Comparison of ENCODE assay signal across 10 cellular contexts in the genomic region with DNA sequence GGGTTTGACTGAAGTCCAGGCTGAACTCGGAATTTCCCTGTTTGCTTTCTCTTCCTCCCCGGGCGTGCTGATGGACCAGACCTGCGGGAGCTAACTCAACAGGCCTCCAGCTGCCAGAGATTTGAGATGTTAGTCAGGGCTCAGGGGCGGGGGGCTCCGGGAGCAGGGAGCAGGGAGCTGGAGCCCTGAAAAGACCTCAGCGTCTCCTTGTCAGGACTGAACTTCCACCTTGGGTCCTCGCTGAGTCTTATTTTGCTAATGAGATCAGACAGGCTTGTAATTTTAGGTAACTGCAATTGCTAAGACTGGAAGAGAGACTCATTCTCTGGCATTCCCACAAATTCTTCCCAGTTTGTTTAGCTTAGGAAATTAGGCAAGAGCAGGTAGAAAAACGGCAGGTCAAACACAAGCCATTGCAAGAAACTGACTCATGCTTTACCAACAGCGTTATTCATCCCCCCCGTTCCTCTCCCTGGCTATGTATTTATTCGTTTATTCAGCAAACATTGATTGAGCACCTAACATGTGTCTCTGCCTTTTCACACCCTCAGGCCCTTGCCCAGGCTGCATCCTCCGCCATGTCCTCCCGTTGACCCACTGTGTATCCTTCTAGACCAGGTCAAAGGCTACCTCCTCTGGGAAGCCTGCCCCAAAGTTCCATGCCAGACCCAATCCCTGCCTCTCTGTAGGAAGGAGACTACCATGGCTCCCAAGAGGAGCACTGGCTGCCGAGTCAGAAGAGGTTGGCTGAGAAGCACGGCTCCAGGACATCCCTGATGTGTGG.
DNase-seq lines count a peak whose midpoint lies in the region; ATAC-seq and TF ChIP-seq lines count a peak whose summit lies in the region.
"Had no signal": no experiment of that assay in that cellular context is flagged by ENCODE, and none has a peak within 500 bp of the region (broad histone marks: within the 10 kb centered on the region; RNA-seq: fewer than 3 reads in every experiment).

No MANE protein-coding gene starts in this region.

- no peak for ATAC-seq in HG03354 (IDR thresholded peaks at IDR 0.05; ENCODE audit: poor library complexity, severe bottlenecking, unreplicated experiment)

- H3K18ac ChIP-seq in trophoblast cell (ENCODE audit: low read length), result peak overlapping the region; percentile 8

- no peak overlapping the region for H3K9ac ChIP-seq in trophoblast cell (ENCODE audit: low read length)

- no peak overlapping the region for H3K23ac ChIP-seq in trophoblast cell (ENCODE audit: low read length)

- peak overlapping the region; percentile 46 for H4K91ac ChIP-seq in trophoblast cell (ENCODE audit: low read depth, low read length)

- peaks cover 63% of the 10 kb centered on the region for H3F3A ChIP-seq in PC-9 (ENCODE audit: insufficient read depth, low read depth)

- H3K79me2 ChIP-seq in PC-9 (ENCODE audit: low read depth) (peaks cover 5% of the 10 kb centered on the region; the same call in 1 of the 2 replicates), trophoblast cell (ENCODE audit: control insufficient read depth, insufficient read depth, low read length, poor library complexity) (no peaks in the 10 kb centered on the region)

- H3K9me3 ChIP-seq in PC-9 (ENCODE audit: insufficient read depth, low read depth), result peaks cover 24% of the 10 kb centered on the region
- H3K9me3 ChIP-seq in esophagus squamous epithelium, result no peaks in the 10 kb centered on the region
- peaks cover 2% of the 10 kb centered on the region for H3K9me3 ChIP-seq in trophoblast cell (ENCODE audit: insufficient read depth, low read depth, low read length)
- H3K9me3 ChIP-seq: neutrophil had no signal

- H3K4me3 ChIP-seq in PC-9, result peak overlapping the region; percentile 44; the same call in 1 of the 2 replicates
- H3K4me3 ChIP-seq in esophagus squamous epithelium, result peak overlapping the region in 1 of 4 donors; percentile 26
- H3K4me3 ChIP-seq in trophoblast cell (ENCODE audit: low read depth, low read length), result no peak overlapping the region

- WGBS in esophagus squamous epithelium, 2 donors, result 19 to 23% methylated on average over 12 to 15 of the region's 16 CpGs
- no CpG with 5 or more reads among the region's 16 CpGs for WGBS in trophoblast cell (ENCODE audit: extremely low coverage, insufficient coverage, insufficient read length)

- TF ChIP-seq CTCF in C4-2B (conservative IDR thresholded peaks at IDR 0.05), result no peak
- no peak for TF ChIP-seq CTCF in PC-9 (conservative IDR thresholded peaks at IDR 0.05)
- no peak for TF ChIP-seq CTCF in esophagus squamous epithelium (IDR thresholded peaks at IDR 0.05)
- TF ChIP-seq CTCF in GM10248 (IDR thresholded peaks at IDR 0.05; ENCODE audit: control extremely low read depth, extremely low read depth, low read depth, missing control alignments), result no peak

- H4K20me1 ChIP-seq in PC-9 (ENCODE audit: insufficient read depth), result no peaks in the 10 kb centered on the region

- intact Hi-C loops in PC-9 (cut with micrococcal nuclease; ENCODE audit: unreplicated experiment) (loop anchor here (1.0 kb wide), 1 partner anchor 71 kb away; no protein-coding TSS in a partner anchor), esophagus squamous epithelium (cut with DNase I) (no loop called here)

- CTCF ChIA-PET in PC-9 (lab: Charles Lee) (interaction anchor here (0.6 kb wide), 2 partner anchors 44 to 127 kb away, joined by 3 to 4 read pairs; no protein-coding TSS in a partner anchor), GM10248 (lab: Yijun Ruan, JAX) (interaction anchor here (1.3 kb wide), 1 partner anchor 8 kb away, joined by 3 read pairs; no protein-coding TSS in a partner anchor)

- no peak overlapping the region for H2AK5ac ChIP-seq in trophoblast cell (ENCODE audit: low read length)

- peak overlapping the region; percentile 12 for H4K12ac ChIP-seq in trophoblast cell (ENCODE audit: low read depth, low read length)

- no peaks in the 10 kb centered on the region for H3K36me3 ChIP-seq in PC-9 (ENCODE audit: low read depth)
- no peaks in the 10 kb centered on the region for H3K36me3 ChIP-seq in esophagus squamous epithelium
- no peaks in the 10 kb centered on the region for H3K36me3 ChIP-seq in trophoblast cell (ENCODE audit: control insufficient read depth in 1 of 2, insufficient read depth in 2 of 2, low read length in 2 of 2)
- H3K36me3 ChIP-seq: neutrophil had no signal

- peaks cover 10% of the 10 kb centered on the region for H3K79me1 ChIP-seq in trophoblast cell (ENCODE audit: low read length)

- H3K27me3 ChIP-seq in PC-9 (ENCODE audit: insufficient read depth, low read depth), result no peaks in the 10 kb centered on the region
- H3K27me3 ChIP-seq in esophagus squamous epithelium, result peaks cover 0 to 20% (median 0%) of the 10 kb centered on the region in 4 donors
- H3K27me3 ChIP-seq in trophoblast cell (ENCODE audit: insufficient read depth, low read length), result no peaks in the 10 kb centered on the region
- H3K27me3 ChIP-seq: neutrophil had no signal

- H3K14ac ChIP-seq in trophoblast cell (ENCODE audit: low read length), result peak overlapping the region; percentile 35

- H3K4me2 ChIP-seq in PC-9 (peak overlapping the region; percentile 79), trophoblast cell (ENCODE audit: low read length) (peak overlapping the region; percentile 21)

- TF ChIP-seq POLR2A in esophagus squamous epithelium (IDR thresholded peaks at IDR 0.05), result no peak

- H4K8ac ChIP-seq in trophoblast cell (ENCODE audit: low read depth, low read length), result peak overlapping the region; percentile 42

- H3K4ac ChIP-seq in trophoblast cell (ENCODE audit: low read depth, low read length), result no peak overlapping the region

- peak overlapping the region; percentile 37 for H2BK12ac ChIP-seq in trophoblast cell (ENCODE audit: low read length)

- peak; percentile 45 to 98 for DNase-seq in PC-9
- no peak for DNase-seq in esophagus squamous epithelium (lab: John Stamatoyannopoulos, UW)
- no peak for DNase-seq in trophoblast cell
- DNase-seq in C1 segment of cervical spinal cord (lab: John Stamatoyannopoulos, UW), result no peak
- DNase-seq in GM10248 (ENCODE audit: extremely low spot score), result no peak
- no peak for DNase-seq in AG08396 (ENCODE audit: low spot score)
- DNase-seq: NCI-H1092 treated with DMSO at 0.1 percent for 48 hours had no signal

- H3K27ac ChIP-seq in C4-2B, result peak overlapping the region; percentile 37; the same call in 1 of the 2 replicates
- H3K27ac ChIP-seq in PC-9, result peak overlapping the region; percentile 89
- H3K27ac ChIP-seq in esophagus squamous epithelium, result peak overlapping the region; percentile 25 to 84 (median 48)
- peak overlapping the region; percentile 50 for H3K27ac ChIP-seq in trophoblast cell (ENCODE audit: low read depth, low read length)
- H3K27ac ChIP-seq: neutrophil had no signal

- H3K9me2 ChIP-seq in PC-9 (ENCODE audit: insufficient read depth), result no peaks in the 10 kb centered on the region

- POLR2A ChIA-PET in PC-9 (lab: Charles Lee; ENCODE audit: unreplicated experiment), result interaction anchor here (0.5 to 0.7 kb wide), 4 partner anchors 54 to 1278 kb away, joined by 4 to 13 read pairs (median 8); no protein-coding TSS in a partner anchor
- POLR2A ChIA-PET in GM10248 (lab: Yijun Ruan, JAX), result no interaction called here

- H2BK5ac ChIP-seq in trophoblast cell (ENCODE audit: low read depth, low read length, poor library complexity), result peak overlapping the region; percentile 26

- H3K4me1 ChIP-seq in PC-9 (replicated peaks; ENCODE audit: insufficient read depth), result peaks cover 58% of the 10 kb centered on the region
- H3K4me1 ChIP-seq in esophagus squamous epithelium, result peaks cover 3 to 38% (median 36%) of the 10 kb centered on the region in 3 donors
- H3K4me1 ChIP-seq in trophoblast cell (ENCODE audit: control insufficient read depth in 1 of 2, insufficient read depth in 2 of 2, low read length in 2 of 2), result peaks cover 24 to 35% of the 10 kb centered on the region in 2 experiments

- H2BK120ac ChIP-seq in trophoblast cell (ENCODE audit: insufficient read depth, low read length, poor library complexity), result peak overlapping the region; percentile 47

- no TSS peak for BruUV-seq in PC-9 (replicated peaks; lab: Mats Ljungman, UMichigan)

- peak overlapping the region; percentile 78 for H2AFZ ChIP-seq in PC-9
- no peak overlapping the region for H2AFZ ChIP-seq in trophoblast cell (ENCODE audit: insufficient read depth, low read length, poor library complexity)

Comparison
In these comparisons a context has a peak if more than half of its experiments do, and no peak if none do; other contexts are left out.
1. H3K27ac ChIP-seq: peak in every context shown above with its lines; median percentile 89 in PC-9; 50 in trophoblast cell; 48 in esophagus squamous epithelium; 37 in C4-2B.
2. DNase-seq: peak in PC-9 (2 of 2); none in esophagus squamous epithelium (single experiment), trophoblast cell (0 of 2), C1 segment of cervical spinal cord (0 of 14), GM10248 (single experiment) and AG08396 (single experiment).